8 cellular contexts compared by ENCODE assay signal in the genomic region with DNA sequence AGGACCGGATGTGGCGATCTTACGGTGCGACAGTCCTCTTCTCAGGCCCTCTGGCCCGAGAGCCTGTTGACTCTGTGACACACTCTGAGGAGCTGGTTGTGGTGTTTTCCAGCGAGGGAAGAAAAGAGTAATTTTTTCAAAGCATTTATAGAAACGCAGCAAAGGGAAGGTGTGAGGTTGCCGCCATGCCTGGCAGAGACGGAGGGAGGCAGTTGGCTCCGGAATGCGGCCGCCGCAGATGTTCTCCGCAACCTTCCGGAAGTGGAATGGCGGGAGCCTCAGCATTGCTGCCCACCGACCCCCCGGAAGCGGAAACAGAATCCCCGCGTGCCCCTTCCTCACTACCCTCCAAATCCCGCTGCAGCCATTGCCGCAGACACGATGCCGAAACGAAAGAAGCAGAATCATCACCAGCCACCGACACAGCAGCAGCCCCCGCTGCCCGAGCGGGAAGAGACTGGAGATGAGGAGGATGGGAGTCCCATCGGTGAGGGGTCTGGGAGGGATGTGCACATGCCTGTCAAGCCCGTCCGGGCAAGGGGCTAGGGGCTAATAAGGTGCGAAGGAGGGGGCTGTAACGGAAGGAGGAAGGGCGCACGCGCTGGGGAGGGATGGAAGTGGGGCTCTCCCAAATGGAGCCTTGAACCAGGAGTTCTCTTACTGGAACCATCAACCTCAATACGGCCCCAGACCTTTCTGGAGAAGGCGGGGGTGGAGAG. TPM values are rescaled to one million over a fixed set of nuclear protein-coding genes. Genes with fewer than 3 reads are reported as not detected.
DNase-seq lines count a peak whose midpoint lies in the region; ATAC-seq and TF ChIP-seq lines count a peak whose summit lies in the region.

A gene with protein sequence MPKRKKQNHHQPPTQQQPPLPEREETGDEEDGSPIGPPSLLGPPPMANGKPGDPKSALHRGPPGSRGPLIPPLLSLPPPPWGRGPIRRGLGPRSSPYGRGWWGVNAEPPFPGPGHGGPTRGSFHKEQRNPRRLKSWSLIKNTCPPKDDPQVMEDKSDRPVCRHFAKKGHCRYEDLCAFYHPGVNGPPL (plus strand): TSS at position 332 of the 719 bp plus-strand sequence. CDS start 50 bp downstream, at position 382.

- H3K4me1 ChIP-seq in ES-I3 (ENCODE audit: insufficient read depth, low read length): peaks cover 12% of the 10 kb centered on the region; the same call in 1 of the 2 replicates
- peaks cover 6% of the 10 kb centered on the region for H3K4me1 ChIP-seq in RWPE2 (ENCODE audit: insufficient read depth, poor library complexity, severe bottlenecking)
- peaks cover 19% of the 10 kb centered on the region for H3K4me1 ChIP-seq in neuron (ENCODE audit: insufficient read depth, low read length)
- peaks cover 29% of the 10 kb centered on the region for H3K4me1 ChIP-seq in suprapubic skin

- TF ChIP-seq POLR2A in suprapubic skin (IDR thresholded peaks at IDR 0.05): peak in 1 of 2 donors; percentile 42

- H3K36me3 ChIP-seq in ES-I3 (ENCODE audit: insufficient read depth, low read length) (peaks cover 15% of the 10 kb centered on the region), RWPE2 (ENCODE audit: low read depth) (peaks cover 46% of the 10 kb centered on the region), neuron (ENCODE audit: insufficient read depth, low read length) (peaks cover 38% of the 10 kb centered on the region), suprapubic skin (peaks cover 26% of the 10 kb centered on the region)

- TF ChIP-seq CTCF in RWPE2 (IDR thresholded peaks at IDR 0.05; ENCODE audit: poor library complexity, severe bottlenecking): no peak
- TF ChIP-seq CTCF in foreskin fibroblast (IDR thresholded peaks at IDR 0.05; ENCODE audit: low read depth, low read length): no peak
- no peak for TF ChIP-seq CTCF in suprapubic skin (IDR thresholded peaks at IDR 0.05)

- DNase-seq in H4 (ENCODE audit: low spot score): peak; percentile 72
- DNase-seq in LoVo (ENCODE audit: low spot score): peak; percentile 75
- DNase-seq in RWPE2 (ENCODE audit: low spot score): peak; percentile 86
- peak; percentile 91 for DNase-seq in activated effector memory CD4-positive, alpha-beta T cell treated with anti-CD3 and anti-CD28 coated beads, Interleukin-2, amount 50 U/mL, for 16 hours
- DNase-seq in foreskin fibroblast: peak; percentile 83 to 94
- DNase-seq in suprapubic skin (ENCODE audit: low spot score in 2 of 2): peak; percentile 90 to 92

- H2AFZ ChIP-seq in neuron (ENCODE audit: low read depth, low read length): peak within 1 kb of the TSS; percentile 91

- 2% methylated on average over 31 of the region's 40 CpGs for WGBS in suprapubic skin

- no peak for TF ChIP-seq EP300 in suprapubic skin (IDR thresholded peaks at IDR 0.05)

- H3K9me3 ChIP-seq in ES-I3 (ENCODE audit: control insufficient read depth, insufficient read depth, low read length) (no peaks in the 10 kb centered on the region), RWPE2 (ENCODE audit: severe bottlenecking) (no peaks in the 10 kb centered on the region), neuron (ENCODE audit: low read length) (no peaks in the 10 kb centered on the region), suprapubic skin (no peaks in the 10 kb centered on the region)

- H3K27ac ChIP-seq in RWPE2 (ENCODE audit: poor library complexity, severe bottlenecking) (peak within 1 kb of the TSS; percentile 82), suprapubic skin (peak within 1 kb of the TSS; percentile 96)

- H3K4me3 ChIP-seq in RWPE2 (ENCODE audit: severe bottlenecking) (peak within 1 kb of the TSS; percentile 98), foreskin fibroblast (ENCODE audit: low read depth in 1 of 2, low read length in 2 of 2) (peak within 1 kb of the TSS; percentile 94 to 99), neuron (ENCODE audit: low read length) (peak within 1 kb of the TSS; percentile 88), suprapubic skin (peak within 1 kb of the TSS; percentile 85)

- peak within 1 kb of the TSS; percentile 90 for H3K9ac ChIP-seq in ES-I3 (ENCODE audit: low read depth, low read length)

- peak; percentile 61 for ATAC-seq in RWPE2 (ENCODE audit: low read depth)

- H3K27me3 ChIP-seq in RWPE2 (ENCODE audit: insufficient read depth, poor library complexity, severe bottlenecking) (no peaks in the 10 kb centered on the region), neuron (ENCODE audit: insufficient read depth, low read length) (no peaks in the 10 kb centered on the region), suprapubic skin (no peaks in the 10 kb centered on the region)

RNA-seq across cellular contexts. Expression of the gene that starts here (rescaled TPM):
- total RNA-seq in H4 (2014; rRNA removed; shearing (Covaris generic)): 17.9 and 25.4 TPM in 2 replicates
- total RNA-seq in suprapubic skin: 10 to 100 TPM in 1 of 4 donors, 1 to 10 TPM in 3; 5.5 to 10.6 (median 9.0) TPM

Comparison
In these comparisons a context has a peak if more than half of its experiments do, and no peak if none do; other contexts are left out.
1. Peak in every context shown above with its lines: DNase-seq, ATAC-seq, H3K4me3 ChIP-seq and H3K27ac ChIP-seq.